8 cellular contexts compared by ENCODE assay signal in the genomic region with DNA sequence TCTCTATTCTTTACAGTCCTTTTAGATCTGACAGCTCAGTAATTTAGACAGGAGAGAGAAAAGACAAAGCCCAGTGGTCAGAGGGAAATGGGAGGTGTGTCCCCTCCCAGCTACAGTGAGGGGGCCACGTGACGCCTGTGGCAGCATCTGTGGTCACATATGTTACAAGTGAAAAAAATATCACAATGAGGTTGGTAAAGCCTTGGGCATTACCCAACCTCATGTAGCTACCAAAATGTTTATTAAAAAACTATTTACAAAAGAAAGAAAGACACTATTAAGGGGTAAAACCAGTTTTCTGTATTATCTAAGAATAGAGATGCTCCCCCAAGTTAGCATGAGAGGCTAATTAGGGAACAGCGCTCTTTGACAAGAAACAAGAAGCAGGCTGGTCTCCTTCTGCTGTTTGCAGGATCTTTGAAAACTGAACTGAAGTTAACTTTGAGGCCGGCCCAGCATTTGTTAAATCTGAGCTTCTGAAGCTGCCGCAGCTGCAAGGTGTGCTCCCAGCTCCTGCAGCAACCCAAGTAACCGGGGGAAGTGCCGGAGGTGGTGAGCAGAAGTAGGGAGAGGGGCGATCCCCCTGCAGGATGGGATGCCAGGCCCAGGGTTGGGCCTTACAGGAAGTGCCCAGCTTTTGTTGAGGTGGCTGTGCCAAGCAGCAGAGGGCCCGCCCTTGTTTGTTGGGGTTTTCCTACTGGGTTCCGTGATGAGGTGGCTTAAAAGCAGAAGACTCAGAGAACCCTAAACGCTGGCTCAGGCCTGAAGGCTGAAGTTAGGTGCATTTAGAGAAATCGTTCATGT. TPM values are rescaled to one million over a fixed set of nuclear protein-coding genes. Genes with fewer than 3 reads are reported as not detected.
DNase-seq lines count a peak whose midpoint lies in the region; ATAC-seq, FAIRE-seq and TF ChIP-seq lines count a peak whose summit lies in the region.

No MANE protein-coding gene starts in this region.

- peaks cover 8 to 17% (median 13%) of the 10 kb centered on the region in 3 donors for H3K27me3 Mint-ChIP-seq in immature natural killer cell (ENCODE audit: low read depth in 3 of 3)

- DNase-seq in GM12891 (ENCODE audit: insufficient read length, low spot score) (peak; percentile 14), MV-4-11 (lab: John Stamatoyannopoulos, UW) (peak; percentile 77), activated T-cell treated with anti-CD3 and anti-CD28 coated beads for 24 hours (ENCODE audit: low read depth) (peak; percentile 57), immature natural killer cell (peak; percentile 82 to 85 (median 84)), SW 1271 (lab: John Stamatoyannopoulos, UW) (no peak), brain microvascular endothelial cell (no peak)
- peak; percentile 53 for DNase-seq in stimulated activated CD8-positive, alpha-beta memory T cell treated with anti-CD3 and anti-CD28 coated beads, Interleukin-15, amount 100 ng/mL, for 1 hour (ENCODE audit: low read depth)

- ATAC-seq in GM21786 (IDR thresholded peaks at IDR 0.05; ENCODE audit: unreplicated experiment), result peak; percentile 76

- FAIRE-seq in GM12891 (lab: Jason Lieb, UNC), result peak; percentile 89

- peak overlapping the region; percentile 82 to 89 (median 86) for H3K4me3 Mint-ChIP-seq in immature natural killer cell

- H3K4me1 Mint-ChIP-seq in immature natural killer cell, result peaks cover 64 to 88% of the 10 kb centered on the region in 2 donors

- TF ChIP-seq POLR2A in GM12891 (IDR thresholded peaks at IDR 0.05; ENCODE audit: low read depth, low read length), result no peak

- no peaks in the 10 kb centered on the region for H3K36me3 Mint-ChIP-seq in immature natural killer cell

- no peak overlapping the region for H3K27ac ChIP-seq in brain microvascular endothelial cell

- no peak overlapping the region for H3K4me3 ChIP-seq in brain microvascular endothelial cell (ENCODE audit: low read depth, low read length)

- H3K36me3 ChIP-seq in brain microvascular endothelial cell (replicated peaks), result no peaks in the 10 kb centered on the region

- no peaks in the 10 kb centered on the region for H3K9me3 Mint-ChIP-seq in immature natural killer cell

- H3K27me3 ChIP-seq in brain microvascular endothelial cell (replicated peaks), result no peaks in the 10 kb centered on the region

- in situ Hi-C loops in brain microvascular endothelial cell (cut with HindIII; ENCODE audit: low pct_ligation_motif_present, low sequenced_read_pairs), result no loop called here

- TF ChIP-seq CTCF in brain microvascular endothelial cell (IDR thresholded peaks at IDR 0.05; ENCODE audit: low read depth, low read length, missing control alignments), result no peak

- H3K27ac Mint-ChIP-seq in immature natural killer cell, result peak overlapping the region; percentile 93 to 99 (median 96)

TF ChIP-seq in GM12891, 5 proteins besides CTCF, POLR2A, EP300 and RAD21:
- peak; percentile 37 for TF ChIP-seq SPI1 (IDR thresholded peaks at IDR 0.05; ENCODE audit: low read depth, low read length)
- TF ChIP-seq POU2F2 (IDR thresholded peaks at IDR 0.05; ENCODE audit: low read depth, low read length), result peak; percentile 31; the same call in 1 of the 2 replicates
- TF ChIP-seq TAF1 (IDR thresholded peaks at IDR 0.05; ENCODE audit: low read depth, low read length), result no peak
- no peak for TF ChIP-seq POLR2AphosphoS5 (IDR thresholded peaks at IDR 0.05; ENCODE audit: low read depth, low read length)

RNA-seq across cellular contexts. Expression of a gene that starts 42.6 kb away (rescaled TPM):
- 22.3 TPM for polyA plus RNA-seq in GM12891 (2012; ENCODE audit: low read depth, missing spikeins)
- polyA plus RNA-seq in immature natural killer cell, result 10 to 100 TPM; 56.8 to 85.5 (median 78.9) TPM

Comparison
In these comparisons a context has a peak if more than half of its experiments do, and no peak if none do; other contexts are left out.
1. DNase-seq: peak in GM12891 (single experiment), MV-4-11 (single experiment), activated T-cell treated with anti-CD3 and anti-CD28 coated beads for 24 hours (single experiment), immature natural killer cell (3 of 3) and stimulated activated CD8-positive, alpha-beta memory T cell treated with anti-CD3 and anti-CD28 coated beads, Interleukin-15, amount 100 ng/mL, for 1 hour (single experiment); none in SW 1271 (0 of 2) and brain microvascular endothelial cell (single experiment).